In genomic region chr20:17732907-17733521, GRCh38 we compare ENCODE assay signal across 18 cellular contexts. TPM values are rescaled to one million over a fixed set of nuclear protein-coding genes. Genes with fewer than 3 reads are reported as not detected.
A peak's percentile ranks its signal among the peaks of the same experiment; 100 is the strongest.
DNase-seq lines count a peak whose midpoint lies in the region; ATAC-seq and TF ChIP-seq lines count a peak whose summit lies in the region.
"Had no signal": no experiment of that assay in that cellular context is flagged by ENCODE, and none has a peak within 500 bp of the region (broad histone marks: within the 10 kb centered on the region; RNA-seq: fewer than 3 reads in every experiment).

No MANE protein-coding gene starts in this region.

- POLR2A ChIA-PET in WTC11 (lab: Charles Lee), result no interaction called here

- no peak overlapping the region for H3K4me3 Mint-ChIP-seq in WTC11
- H3K4me3 Mint-ChIP-seq in mesothelial cell of epicardium, result no peak overlapping the region
- H3K4me3 Mint-ChIP-seq: CD8-positive, alpha-beta memory T cell; HFFc6 had no signal

- H3K9me3 Mint-ChIP-seq in WTC11 (peaks cover 25% of the 10 kb centered on the region), mesothelial cell of epicardium (peaks cover 20% of the 10 kb centered on the region)

- H3K27ac Mint-ChIP-seq in WTC11 (peak overlapping the region; percentile 54; the same call in 1 of the 2 replicates), mesothelial cell of epicardium (peak overlapping the region; percentile 53)
- H3K27ac Mint-ChIP-seq: CD8-positive, alpha-beta memory T cell; HFFc6 had no signal

- H3K36me3 ChIP-seq in prostate gland, result no peaks in the 10 kb centered on the region
- H3K36me3 ChIP-seq: BLaER1 had no signal

- 61% methylated on average over 6 of the region's 6 CpGs for WGBS in prostate gland

- no peak overlapping the region for H3K4me3 ChIP-seq in prostate gland
- H3K4me3 ChIP-seq: BLaER1 had no signal

- H3K27me3 ChIP-seq in prostate gland (replicated peaks; ENCODE audit: insufficient read depth), result no peaks in the 10 kb centered on the region
- H3K27me3 ChIP-seq: BLaER1 had no signal

- intact Hi-C loops in prostate gland (cut with DNase I), result no loop called here

- ATAC-seq in WTC11, result no peak

- H3K4me1 ChIP-seq in prostate gland (replicated peaks), result no peaks in the 10 kb centered on the region
- H3K4me1 ChIP-seq: BLaER1 had no signal

- no peak overlapping the region for H3K27ac ChIP-seq in prostate gland
- H3K27ac ChIP-seq: BLaER1 had no signal

- DNase-seq in NCI-H2171 treated with DMSO at 0.1 percent for 48 hours (lab: John Stamatoyannopoulos, UW) (peak; percentile 59), NCI-H2171 (lab: John Stamatoyannopoulos, UW) (no peak), WTC11 (ENCODE audit: low spot score) (no peak), mesothelial cell of epicardium (ENCODE audit: low spot score in 2 of 2, unreplicated experiment in 2 of 2) (no peak), iPS-NIHi11 (ENCODE audit: low spot score) (no peak), prostate gland (ENCODE audit: low spot score) (no peak)
- DNase-seq in activated naive CD4-positive, alpha-beta T cell treated with anti-CD3 and anti-CD28 coated beads, Interleukin-2, amount 50 U/mL, for 16 hours, result no peak
- DNase-seq: 8988T; AML-193; Caco-2; CD8-positive, alpha-beta memory T cell; DND-41; GDM1; HCEC 1CT; HFFc6 had no signal

- H3K27me3 Mint-ChIP-seq in WTC11 (ENCODE audit: low read depth) (no peaks in the 10 kb centered on the region), mesothelial cell of epicardium (ENCODE audit: low read depth) (no peaks in the 10 kb centered on the region)

- TF ChIP-seq CTCF in WTC11 (IDR thresholded peaks at IDR 0.05) (no peak), mesothelial cell of epicardium (IDR thresholded peaks at IDR 0.05; ENCODE audit: unreplicated experiment) (no peak), prostate gland (IDR thresholded peaks at IDR 0.05) (no peak)

- CTCF ChIA-PET in WTC11 (lab: Charles Lee), result interaction anchor here (1.7 to 2.1 kb wide), 2 partner anchors 50 to 206 kb away, joined by 6 read pairs; no protein-coding TSS in a partner anchor

- H3K36me3 Mint-ChIP-seq in WTC11 (peaks cover 23% of the 10 kb centered on the region), mesothelial cell of epicardium (no peaks in the 10 kb centered on the region)
- H3K36me3 Mint-ChIP-seq: CD8-positive, alpha-beta memory T cell had no signal

- no peak for TF ChIP-seq POLR2A in prostate gland (IDR thresholded peaks at IDR 0.05)

- H3K9me3 ChIP-seq in prostate gland, result no peaks in the 10 kb centered on the region

- peaks cover 20% of the 10 kb centered on the region for H3K4me1 Mint-ChIP-seq in WTC11
- peaks cover 20% of the 10 kb centered on the region for H3K4me1 Mint-ChIP-seq in mesothelial cell of epicardium
- H3K4me1 Mint-ChIP-seq: CD8-positive, alpha-beta memory T cell had no signal

TF ChIP-seq in WTC11, 78 proteins besides CTCF, POLR2A, EP300 and RAD21:
- TF ChIP-seq ERG (CRISPR knock-in tag; IDR thresholded peaks at IDR 0.05) (no peak), HMGXB4 (CRISPR knock-in tag; IDR thresholded peaks at IDR 0.05) (no peak), PRRX2 (CRISPR knock-in tag; IDR thresholded peaks at IDR 0.05) (no peak), ATF6 (CRISPR knock-in tag; IDR thresholded peaks at IDR 0.05) (no peak), TEAD4 (CRISPR knock-in tag; IDR thresholded peaks at IDR 0.05) (no peak), TCF7 (CRISPR knock-in tag; IDR thresholded peaks at IDR 0.05; ENCODE audit: low read depth) (no peak), JUN (CRISPR knock-in tag; IDR thresholded peaks at IDR 0.05) (no peak), ZNF532 (CRISPR knock-in tag; IDR thresholded peaks at IDR 0.05; ENCODE audit: borderline replicate concordance) (no peak), ZNF671 (CRISPR knock-in tag; IDR thresholded peaks at IDR 0.05) (no peak), NFYB (CRISPR knock-in tag; conservative IDR thresholded peaks at IDR 0.05; ENCODE audit: low read depth) (no peak)

RNA-seq across cellular contexts. Expression of gene BANF2, which starts 33.2 kb away (rescaled TPM):
- not detected in 3 replicates for total RNA-seq in WTC11 (2021)
- total RNA-seq in mesothelial cell of epicardium, result not detected in 3 replicates
- total RNA-seq in prostate gland, result 1 to 10 TPM in 1 of 2 donors, not detected in 1; 1.9 TPM
- total RNA-seq: CD8-positive, alpha-beta memory T cell; H4; HFFc6; HT1080 had no signal

RNA-seq across cellular contexts. Expression of gene RRBP1, which starts 51.0 kb away (rescaled TPM):
- total RNA-seq in WTC11 (2021) (161 to 171 TPM (median 162 TPM) in 3 replicates), mesothelial cell of epicardium (211 to 212 TPM (median 211 TPM) in 3 replicates), prostate gland (100 to 1,000 TPM; 112 to 148 TPM)
